ENCODE assay signal across 8 cellular contexts in the genomic region with DNA sequence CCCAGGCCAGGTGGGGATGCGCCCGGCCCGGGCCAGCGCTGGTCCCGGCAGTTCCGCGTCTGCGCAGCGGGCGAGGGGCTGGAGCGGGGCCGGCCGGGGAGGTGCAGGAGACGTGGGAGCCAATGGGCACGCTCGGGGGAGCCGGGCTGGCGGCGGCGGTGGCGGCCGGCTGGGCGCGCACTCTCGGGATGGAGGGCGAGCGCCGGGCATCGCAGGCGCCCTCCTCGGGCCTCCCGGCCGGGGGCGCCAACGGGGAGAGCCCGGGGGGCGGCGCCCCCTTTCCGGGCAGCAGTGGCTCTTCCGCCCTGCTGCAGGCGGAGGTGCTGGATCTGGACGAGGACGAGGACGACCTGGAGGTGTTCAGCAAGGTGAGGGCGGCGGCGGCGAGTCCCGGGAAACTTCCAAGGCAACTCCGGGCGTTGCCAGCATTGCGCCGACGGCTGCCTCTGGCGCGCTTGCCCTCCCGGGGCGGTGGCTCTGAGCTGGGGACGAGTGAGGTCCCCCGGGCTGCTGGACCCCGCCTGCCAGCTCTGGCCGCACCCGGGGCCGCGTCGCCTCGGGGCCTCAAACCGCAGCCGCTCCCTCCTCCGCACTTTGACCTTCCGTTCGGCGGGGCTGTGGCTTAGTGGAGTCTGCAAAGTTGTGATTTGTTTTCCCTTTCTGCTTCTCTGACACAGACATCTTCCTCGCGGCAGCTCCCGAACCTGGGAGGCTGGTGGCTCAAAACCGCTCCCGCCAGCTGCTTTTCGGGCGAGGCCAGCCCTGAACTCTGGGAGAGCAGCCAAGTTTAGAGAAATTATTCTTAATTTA. TPM values are rescaled to one million over a fixed set of nuclear protein-coding genes. Genes with fewer than 3 reads are reported as not detected.
DNase-seq lines count a peak whose midpoint lies in the region; TF ChIP-seq lines count a peak whose summit lies in the region.

A gene with protein sequence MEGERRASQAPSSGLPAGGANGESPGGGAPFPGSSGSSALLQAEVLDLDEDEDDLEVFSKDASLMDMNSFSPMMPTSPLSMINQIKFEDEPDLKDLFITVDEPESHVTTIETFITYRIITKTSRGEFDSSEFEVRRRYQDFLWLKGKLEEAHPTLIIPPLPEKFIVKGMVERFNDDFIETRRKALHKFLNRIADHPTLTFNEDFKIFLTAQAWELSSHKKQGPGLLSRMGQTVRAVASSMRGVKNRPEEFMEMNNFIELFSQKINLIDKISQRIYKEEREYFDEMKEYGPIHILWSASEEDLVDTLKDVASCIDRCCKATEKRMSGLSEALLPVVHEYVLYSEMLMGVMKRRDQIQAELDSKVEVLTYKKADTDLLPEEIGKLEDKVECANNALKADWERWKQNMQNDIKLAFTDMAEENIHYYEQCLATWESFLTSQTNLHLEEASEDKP (plus strand): TSS at position 178 of the 810 bp plus-strand sequence. CDS start 11 bp downstream, at position 189.

- no peaks in the 10 kb centered on the region for H4K20me1 ChIP-seq in MM.1S (ENCODE audit: insufficient read depth, low read length)

- in situ Hi-C loops in transverse colon (cut with MboI; ENCODE audit: low pct_ligation_motif_present in 1 of 4, low pct_unique_long_range_greater_than_20kb in 1 of 4, low sequenced_read_pairs in 3 of 4) = no loop called here

- H3K79me2 ChIP-seq in MM.1S (ENCODE audit: low read length) = no peaks in the 10 kb centered on the region

- TF ChIP-seq CTCF in MM.1S (IDR thresholded peaks at IDR 0.05; ENCODE audit: low read length) = no peak
- TF ChIP-seq CTCF in fibroblast of mammary gland (conservative IDR thresholded peaks at IDR 0.05; ENCODE audit: control insufficient read depth, insufficient read depth, low read depth, low read length) = no peak
- TF ChIP-seq CTCF in transverse colon (IDR thresholded peaks at IDR 0.05) = peak in 2 of 5 experiments; percentile 5 to 13

- intact Hi-C loops in transverse colon (cut with DNase I; ENCODE audit: low total_unique reads) = no loop called here

- H3K27me3 ChIP-seq in MM.1S (replicated peaks; ENCODE audit: insufficient read depth, low read length) (no peaks in the 10 kb centered on the region), transverse colon (no peaks in the 10 kb centered on the region)

- H3F3A ChIP-seq in MM.1S (ENCODE audit: insufficient read depth, low read length) = no peaks in the 10 kb centered on the region

- H3K9me3 ChIP-seq in MM.1S (replicated peaks; ENCODE audit: insufficient read depth, low read length) = no peaks in the 10 kb centered on the region
- no peaks in the 10 kb centered on the region for H3K9me3 ChIP-seq in transverse colon

- 0 to 2% methylated on average over 14 to 52 of the region's 80 CpGs for WGBS in transverse colon (ENCODE audit: low coverage in 1 of 2), 2 donors

- H3K4me3 ChIP-seq in MM.1S (ENCODE audit: low read length) = peak within 1 kb of the TSS; percentile 45
- peak within 1 kb of the TSS; percentile 78 for H3K4me3 ChIP-seq in fibroblast of mammary gland (ENCODE audit: control insufficient read depth, low read depth, low read length)
- peak within 1 kb of the TSS; percentile 73 to 88 (median 76) for H3K4me3 ChIP-seq in transverse colon

- H3K9ac ChIP-seq in MM.1S (ENCODE audit: low read length) = no peak within 1 kb of the TSS

- peak; percentile 80 for TF ChIP-seq POLR2A in transverse colon (IDR thresholded peaks at IDR 0.05)

- H3K4me1 ChIP-seq in MM.1S (ENCODE audit: low read length) (no peaks in the 10 kb centered on the region), transverse colon (peaks cover 0 to 30% (median 9%) of the 10 kb centered on the region in 4 donors)

- no peaks in the 10 kb centered on the region for H3K36me3 ChIP-seq in MM.1S (replicated peaks; ENCODE audit: insufficient read depth, low read length)
- no peaks in the 10 kb centered on the region for H3K36me3 ChIP-seq in transverse colon

- H3K4me2 ChIP-seq in MM.1S (ENCODE audit: low read depth, low read length) = peak within 1 kb of the TSS; percentile 74

- peak within 1 kb of the TSS; percentile 48; the same call in 1 of the 2 replicates for H2AFZ ChIP-seq in MM.1S (ENCODE audit: low read length)

- H3K9me2 ChIP-seq in MM.1S (replicated peaks; ENCODE audit: insufficient read depth, low read length) = no peaks in the 10 kb centered on the region

- TF ChIP-seq EP300 in transverse colon (IDR thresholded peaks at IDR 0.05; ENCODE audit: low read depth) = no peak

- H3K27ac ChIP-seq in MM.1S (ENCODE audit: low read length) (no peak within 1 kb of the TSS), transverse colon (peak within 1 kb of the TSS; percentile 92 to 95 (median 94))

- DNase-seq in NCI-H524 (lab: John Stamatoyannopoulos, UW) (peak; percentile 52 to 60), NCI-H524 treated with DMSO at 0.1 percent for 48 hours (lab: John Stamatoyannopoulos, UW) (no peak), GOT3 (lab: John Stamatoyannopoulos, UW) (peak; percentile 32), MM.1S (peak; percentile 30), fibroblast of mammary gland (ENCODE audit: low read depth) (peak; percentile 59), mucosa of gallbladder (ENCODE audit: low spot score) (peak; percentile 87), transverse colon (peak; percentile 89)
- DNase-seq in activated T-cell treated with anti-CD3 and anti-CD28 coated beads, Interleukin-2, amount 50 U/mL, for 1 hour = peak; percentile 22

RNA-seq across cellular contexts. Expression of the gene that starts here (rescaled TPM):
- total RNA-seq in mucosa of gallbladder (27.7 TPM), transverse colon (10 to 100 TPM in 3 of 4 donors, 1 to 10 TPM in 1; 4.1 to 37.3 (median 23.4) TPM)
